Comparison of ENCODE assay signal across 23 cellular contexts in the genomic region with DNA sequence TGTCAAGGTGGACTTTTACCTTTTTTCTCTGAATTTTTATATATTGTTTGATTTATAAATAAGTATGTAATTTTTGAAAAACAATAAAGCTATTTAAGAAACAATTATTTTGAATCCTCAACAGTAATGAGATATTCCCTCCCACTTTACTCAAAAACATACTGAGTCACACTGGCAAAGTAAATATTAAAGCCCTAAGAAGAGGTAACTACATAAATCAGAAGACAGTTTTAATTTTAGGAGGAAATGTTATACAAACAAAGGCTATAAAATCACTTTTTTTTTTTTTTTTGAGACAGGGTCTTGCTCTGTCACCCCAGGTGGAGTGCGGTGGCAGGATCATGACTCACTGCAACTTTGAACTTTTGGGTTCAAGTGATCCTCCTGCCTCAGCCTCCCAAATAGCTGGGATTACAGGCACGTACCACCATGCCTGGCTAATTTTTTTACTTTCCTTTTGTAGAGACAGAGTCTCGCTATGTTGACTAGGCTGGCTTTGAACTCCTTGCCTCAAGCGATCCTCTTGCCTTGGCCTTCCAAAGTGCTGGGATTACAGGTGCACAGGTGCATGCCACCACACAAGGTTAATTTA. TPM values are rescaled to one million over a fixed set of nuclear protein-coding genes. Genes with fewer than 3 reads are reported as not detected.
DNase-seq lines count a peak whose midpoint lies in the region; ATAC-seq, FAIRE-seq and TF ChIP-seq lines count a peak whose summit lies in the region.
"Had no signal": no experiment of that assay in that cellular context is flagged by ENCODE, and none has a peak within 500 bp of the region (broad histone marks: within the 10 kb centered on the region; RNA-seq: fewer than 3 reads in every experiment).

No MANE protein-coding gene starts in this region.

- H3K9me3 ChIP-seq in HepG2 (ENCODE audit: low read length), result no peaks in the 10 kb centered on the region
- H3K9me3 ChIP-seq in right lobe of liver, result no peaks in the 10 kb centered on the region
- no peaks in the 10 kb centered on the region for H3K9me3 ChIP-seq in HEK293 (ENCODE audit: control insufficient read depth, insufficient read depth, low read depth, low read length)
- H3K9me3 ChIP-seq: Caco-2, HAP-1 had no signal

- TF ChIP-seq CTCF in HepG2 (CRISPR knock-in tag; IDR thresholded peaks at IDR 0.05) (no peak), right lobe of liver (IDR thresholded peaks at IDR 0.05) (no peak), HEK293 (tag by site-specific recombination; IDR thresholded peaks at IDR 0.05) (no peak)

- ATAC-seq in HepG2, result no peak
- no peak for ATAC-seq in right lobe of liver

- in situ Hi-C loops in HepG2 (cut with HindIII; ENCODE audit: extremely low pct_ligation_motif_present, low pct_unique_long_range_greater_than_20kb), result no loop called here

- intact Hi-C loops in HepG2 (cut with micrococcal nuclease; ENCODE audit: unreplicated experiment), result no loop called here
- intact Hi-C loops in right lobe of liver (cut with DNase I), result no loop called here

- no peak overlapping the region for H3K9ac ChIP-seq in HepG2 (ENCODE audit: insufficient read depth, low read depth, low read length)
- H3K9ac ChIP-seq: GM23248 had no signal

- no peak overlapping the region for H2AFZ ChIP-seq in HepG2 (ENCODE audit: low read length)
- H2AFZ ChIP-seq: GM23248 had no signal

- TF ChIP-seq POLR2A in HepG2 (IDR thresholded peaks at IDR 0.05; ENCODE audit: insufficient read depth in 1 of 2, low read depth in 2 of 2, low read length in 2 of 2) (no peak), right lobe of liver (IDR thresholded peaks at IDR 0.05) (no peak)

- peaks cover 36% of the 10 kb centered on the region for H3K79me2 ChIP-seq in HepG2 (ENCODE audit: insufficient read depth, low read length)

- DNase-seq in HepG2 (ENCODE audit: low spot score) (peak; percentile 1), right lobe of liver (no peak), HEK293T (ENCODE audit: extremely low spot score) (no peak), T1000 (lab: John Stamatoyannopoulos, UW) (no peak), amniotic stem cell (lab: John Stamatoyannopoulos, UW) (no peak)
- DNase-seq: 8988T; AML-193; Caco-2; CD4-positive, alpha-beta T cell; DND-41; EL; GM23248; HFFc6; KBM-7 had no signal

- TF ChIP-seq EP300 in HepG2 (IDR thresholded peaks at IDR 0.05; ENCODE audit: low read depth in 2 of 2, low read length in 2 of 2) (no peak), HepG2 (CRISPR knock-in tag; IDR thresholded peaks at IDR 0.05; ENCODE audit: borderline replicate concordance) (no peak)

- H3K4me2 ChIP-seq in HepG2 (ENCODE audit: low read depth, low read length), result no peak overlapping the region

- FAIRE-seq in HepG2 (lab: Jason Lieb, UNC) (no peak), islet of Langerhans (lab: Jason Lieb, UNC) (peak; percentile 69)
- FAIRE-seq: D721Med, GM12891, GM18507 had no signal

- 85% methylated on average over 4 of the region's 4 CpGs for WGBS in HepG2 (ENCODE audit: low lambda C conversion rate)
- 94% methylated on average over 4 of the region's 4 CpGs for WGBS in right lobe of liver (ENCODE audit: insufficient coverage, low coverage, low lambda C conversion rate, missing lambda C conversion rate)

- CTCF ChIA-PET in HepG2 (lab: Yijun Ruan, JAX; ENCODE audit: low intra/inter-chr PET ratio, low total read pairs), result no interaction called here
- CTCF ChIA-PET in HEK293 (lab: Yijun Ruan, JAX), result no interaction called here
- CTCF ChIA-PET in HEK293T (lab: Yijun Ruan, JAX), result no interaction called here

- no TSS peak for BruUV-seq in HepG2 (replicated peaks; lab: Mats Ljungman, UMichigan)

- peaks cover 45% of the 10 kb centered on the region for H3K4me1 ChIP-seq in HepG2 (ENCODE audit: insufficient read depth, low read length)
- peaks cover 0 to 12% (median 2%) of the 10 kb centered on the region in 4 donors for H3K4me1 ChIP-seq in right lobe of liver
- H3K4me1 ChIP-seq in HEK293 (ENCODE audit: control insufficient read depth, insufficient read depth, low read length), result peaks cover 18% of the 10 kb centered on the region; the same call in 1 of the 2 replicates

- TF ChIP-seq RAD21 in HepG2 (CRISPR knock-in tag; IDR thresholded peaks at IDR 0.05), result no peak

- H3K27ac ChIP-seq in HepG2 (ENCODE audit: extremely low read length, insufficient read depth, low read length), result no peak overlapping the region
- no peak overlapping the region for H3K27ac ChIP-seq in right lobe of liver
- no peak overlapping the region for H3K27ac ChIP-seq in HEK293 (ENCODE audit: extremely low read depth, low read depth, low read length)
- H3K27ac ChIP-seq: C4-2B, GM23248, HL-60 had no signal

- no peaks in the 10 kb centered on the region for H4K20me1 ChIP-seq in HepG2 (ENCODE audit: insufficient read depth, low read length)

- H3K4me3 ChIP-seq in HepG2 (replicated peaks in 1 of 3; ENCODE audit: insufficient read depth in 1 of 3, low read depth in 2 of 3, low read length in 3 of 3) (no peak overlapping the region), right lobe of liver (no peak overlapping the region), HEK293 (ENCODE audit: low read depth, low read length) (no peak overlapping the region)
- H3K4me3 ChIP-seq: GM23248, HAP-1 had no signal

- H3K27me3 ChIP-seq in HepG2 (ENCODE audit: control insufficient read depth in 1 of 2, insufficient read depth in 2 of 2, low read length in 2 of 2) (no peaks in the 10 kb centered on the region), right lobe of liver (peaks cover 0 to 6% of the 10 kb centered on the region in 2 donors)

- H3K36me3 ChIP-seq in HepG2 (replicated peaks in 1 of 2; ENCODE audit: control insufficient read depth in 1 of 2, insufficient read depth in 2 of 2, low read length in 2 of 2) (no peaks in the 10 kb centered on the region), right lobe of liver (no peaks in the 10 kb centered on the region), HEK293 (ENCODE audit: control insufficient read depth in 2 of 2, insufficient read depth in 1 of 2, low read length in 2 of 2) (no peaks in the 10 kb centered on the region)
- H3K36me3 ChIP-seq: HAP-1 had no signal

- POLR2A ChIA-PET in HepG2 (lab: Yijun Ruan, JAX), result interaction anchor here (1.0 kb wide), 1 partner anchor 133 kb away, joined by 5 read pairs; no protein-coding TSS in a partner anchor
- POLR2A ChIA-PET in HEK293 (lab: Yijun Ruan, JAX), result interaction anchor here (0.6 to 0.7 kb wide), 2 partner anchors 26 to 535 kb away, joined by 4 to 10 read pairs; no protein-coding TSS in a partner anchor
- POLR2A ChIA-PET in HEK293T (lab: Yijun Ruan, JAX), result no interaction called here

TF ChIP-seq in HepG2, 621 proteins besides CTCF, POLR2A, EP300 and RAD21 (continues in another document):
- TF ChIP-seq CHD4 (IDR thresholded peaks at IDR 0.05; ENCODE audit: borderline replicate concordance, low read length) (no peak), SP2 (CRISPR knock-in tag; IDR thresholded peaks at IDR 0.05) (no peak), ZFAT (CRISPR knock-in tag; conservative IDR thresholded peaks at IDR 0.05) (no peak)

TF ChIP-seq in HEK293, 187 proteins besides CTCF, POLR2A, EP300 and RAD21 (continues in another document):
- TF ChIP-seq SP7 (tag by site-specific recombination; IDR thresholded peaks at IDR 0.05) (peak; percentile 29; the same call in 1 of the 2 replicates), ZNF169 (tag by site-specific recombination; IDR thresholded peaks at IDR 0.05) (no peak)

TF ChIP-seq in HEK293T, 16 proteins besides CTCF, POLR2A, EP300 and RAD21:
- TF ChIP-seq LEF1 (IDR thresholded peaks at IDR 0.05; ENCODE audit: borderline replicate concordance), result no peak

RNA-seq across cellular contexts. Expression of gene ZSWIM5, which starts 36.2 kb away (rescaled TPM):
- 11.0 and 13.5 TPM in 2 replicates for total RNA-seq in HepG2 (2016; rRNA removed; fragmentation: Illumina TruSeq; extraction: Trizol)
- 3.1 and 3.4 TPM in 2 replicates for total RNA-seq in HepG2 (2016; cell fraction: cytosol; rRNA removed; fragmentation: Illumina TruSeq; extraction: Trizol; ENCODE audit: low read depth)
- 11.1 and 12.4 TPM in 2 replicates for total RNA-seq in HepG2 (2016; cell fraction: insoluble cytoplasmic fraction; rRNA removed; fragmentation: Illumina TruSeq; extraction: Trizol)
- total RNA-seq in HepG2 (2016; cell fraction: membrane; rRNA removed; fragmentation: Illumina TruSeq; extraction: Trizol), result 4.6 and 5.3 TPM in 2 replicates
- total RNA-seq in HepG2 (2016; cell fraction: nucleus; rRNA removed; fragmentation: Illumina TruSeq; extraction: Trizol), result 11.7 and 12.3 TPM in 2 replicates
- 20.6 and 22.0 TPM in 2 replicates for polyA plus RNA-seq in HepG2 (2011; rRNA removed)
- 12.4 and 16.3 TPM in 2 replicates for polyA plus RNA-seq in HepG2 (2011; cell fraction: cytosol; rRNA removed)
- 36.8 and 39.3 TPM in 2 replicates for polyA plus RNA-seq in HepG2 (2011; cell fraction: nucleus; rRNA removed)
- polyA plus RNA-seq in HepG2 (2012), result 14.2 and 16.1 TPM in 2 replicates
- polyA plus RNA-seq in HepG2 (2016; cell fraction: cytosol; fragmentation: Illumina TruSeq; extraction: Trizol; ENCODE audit: low read depth), result 0.44 and 0.45 TPM in 2 replicates
- polyA plus RNA-seq in HepG2 (2016; cell fraction: insoluble cytoplasmic fraction; fragmentation: Illumina TruSeq; extraction: Trizol; ENCODE audit: low read depth), result 10.3 and 10.4 TPM in 2 replicates
- 1.5 and 1.9 TPM in 2 replicates for polyA plus RNA-seq in HepG2 (2016; cell fraction: membrane; fragmentation: Illumina TruSeq; extraction: Trizol; ENCODE audit: low read depth)
- 15.8 and 16.6 TPM in 2 replicates for polyA plus RNA-seq in HepG2 (2016; cell fraction: nucleus; fragmentation: Illumina TruSeq; extraction: Trizol; ENCODE audit: insufficient read depth, low read depth)
- 10.3 and 47.4 TPM in 2 replicates for polyA minus RNA-seq in HepG2 (2011; rRNA and poly(A)+ RNA removed; ENCODE audit: low replicate concordance)
- polyA minus RNA-seq in HepG2 (2011; cell fraction: cytosol; rRNA and poly(A)+ RNA removed), result 10.9 and 13.2 TPM in 2 replicates
- 23.5 and 24.5 TPM in 2 replicates for polyA minus RNA-seq in HepG2 (2011; cell fraction: nucleus; rRNA and poly(A)+ RNA removed)
- total RNA-seq in right lobe of liver, result under 1 TPM; 0.18 to 0.46 (median 0.31) TPM
- total RNA-seq: HT1080 had no signal
